1 cellular context compared by ENCODE assay signal in the genomic region with DNA sequence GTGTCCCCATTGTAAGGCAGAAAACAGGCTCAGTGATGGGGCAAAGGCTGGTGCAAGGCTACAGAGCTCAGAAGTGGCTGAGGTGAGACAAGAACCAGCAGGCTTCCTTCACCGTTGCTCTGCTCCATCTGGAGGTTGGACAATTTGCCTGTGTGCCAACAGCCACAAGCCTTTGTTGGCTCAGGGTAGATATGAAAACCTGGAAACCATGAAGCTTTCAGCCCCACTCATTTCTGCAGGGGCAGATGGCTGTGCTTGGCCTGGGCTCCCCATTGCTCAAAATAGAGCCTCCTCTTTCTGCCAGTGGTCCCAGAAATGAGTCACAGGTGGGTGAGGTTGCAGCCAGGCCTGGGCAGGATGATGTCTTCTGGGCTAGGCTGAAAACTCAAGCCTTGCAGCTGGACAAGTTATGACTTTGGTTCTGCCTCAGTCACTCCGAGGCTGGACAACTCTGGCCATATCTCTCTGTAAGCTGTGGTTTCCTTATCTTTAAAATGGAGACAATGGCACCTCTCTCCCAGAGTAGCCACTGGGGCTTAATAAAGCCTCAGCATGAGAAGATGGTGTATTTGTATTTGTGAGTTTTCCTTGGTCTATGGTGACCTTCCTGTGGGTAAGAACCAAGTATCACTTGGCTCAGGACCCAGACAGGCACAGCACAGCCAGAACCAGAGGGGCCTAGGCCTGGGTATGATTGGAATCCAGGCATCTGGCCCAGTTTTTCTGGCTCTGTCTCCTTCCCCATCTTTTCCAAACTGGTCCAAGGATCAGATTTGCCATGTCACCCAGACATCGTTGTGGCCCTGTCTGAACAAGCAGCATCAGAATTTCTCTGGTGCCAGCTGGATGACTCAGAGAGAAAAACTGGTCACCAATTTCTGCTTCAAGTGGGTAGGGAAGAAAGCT.
TF ChIP-seq lines count a peak whose summit lies in the region.

No MANE protein-coding gene starts in this region.

TF ChIP-seq in HepG2, 621 proteins besides CTCF, POLR2A, EP300 and RAD21:
- no peak for TF ChIP-seq KDM2A (CRISPR knock-in tag; IDR thresholded peaks at IDR 0.05; ENCODE audit: borderline replicate concordance, low read depth)
